9 cellular contexts compared by ENCODE assay signal in the genomic region with DNA sequence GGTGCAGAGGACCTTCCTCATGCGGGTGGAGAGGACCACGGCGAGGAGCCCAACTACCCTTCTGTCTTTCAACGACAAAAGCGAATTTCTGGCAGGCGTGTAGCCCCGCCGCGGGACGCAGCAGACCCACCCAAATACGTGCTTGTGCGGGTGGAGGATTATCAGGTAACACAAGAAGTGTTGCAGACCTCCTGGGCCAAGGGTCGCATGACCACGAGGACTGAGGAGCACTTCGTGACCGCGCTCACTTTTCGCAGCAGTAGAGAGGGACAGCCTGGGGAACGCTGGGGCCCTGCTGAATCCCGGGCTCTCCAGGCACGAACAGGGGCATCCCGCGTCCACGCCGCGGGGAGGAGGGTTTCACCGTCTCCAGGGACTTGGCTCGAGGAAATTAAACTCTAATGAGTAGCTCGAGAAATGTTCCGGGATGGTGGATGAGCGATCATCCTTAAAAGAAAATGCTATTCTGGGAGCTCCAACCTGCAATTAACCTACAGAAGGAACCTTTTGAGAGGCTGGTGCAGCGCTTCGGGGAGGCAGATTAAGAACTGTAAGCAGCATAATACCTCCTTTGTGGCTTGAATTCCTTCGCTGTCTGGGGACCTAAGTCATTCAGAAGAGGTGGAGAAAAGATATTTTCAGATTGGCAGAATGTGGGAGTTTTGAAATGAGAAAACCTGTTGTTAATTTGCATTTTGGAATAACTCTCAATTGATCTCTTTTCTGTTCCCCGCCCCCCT. TPM values are rescaled to one million over a fixed set of nuclear protein-coding genes. Genes with fewer than 3 reads are reported as not detected.
DNase-seq lines count a peak whose midpoint lies in the region; ATAC-seq and TF ChIP-seq lines count a peak whose summit lies in the region.
"Had no signal": no experiment of that assay in that cellular context is flagged by ENCODE, and none has a peak within 500 bp of the region (broad histone marks: within the 10 kb centered on the region; RNA-seq: fewer than 3 reads in every experiment).

No MANE protein-coding gene starts in this region.

- peak overlapping the region in 1 of 2 experiments; percentile 96 for H3K23ac ChIP-seq in mesenchymal stem cell (ENCODE audit: low read length in 2 of 2)

- H3K36me3 ChIP-seq in A673 (ENCODE audit: insufficient read depth, low read length, poor library complexity, severe bottlenecking) (no peaks in the 10 kb centered on the region), NT2/D1 (ENCODE audit: insufficient read depth, insufficient read length, low read length) (no peaks in the 10 kb centered on the region), mesenchymal stem cell (ENCODE audit: control insufficient read depth in 1 of 2, insufficient read depth in 2 of 2, low read depth in 1 of 2, low read length in 2 of 2) (no peaks in the 10 kb centered on the region), vagina (no peaks in the 10 kb centered on the region)

- no peak overlapping the region for H2AK5ac ChIP-seq in mesenchymal stem cell (ENCODE audit: low read length, severe bottlenecking)

- H2AFZ ChIP-seq in mesenchymal stem cell (ENCODE audit: low read depth, low read length) = peak overlapping the region; percentile 88

- peak; percentile 43 for ATAC-seq in GM18505 (IDR thresholded peaks at IDR 0.05; ENCODE audit: unreplicated experiment)
- peak; percentile 53 for ATAC-seq in HG02885 (IDR thresholded peaks at IDR 0.05; ENCODE audit: poor library complexity, unreplicated experiment)

- peak overlapping the region; percentile 35 for H4K8ac ChIP-seq in mesenchymal stem cell (ENCODE audit: low read length)

- WGBS in mesenchymal stem cell = 2% methylated on average over 32 of the region's 35 CpGs

- peak overlapping the region in 1 of 2 experiments; percentile 90 for H3K14ac ChIP-seq in mesenchymal stem cell (ENCODE audit: low read length in 2 of 2)

- H3K9ac ChIP-seq in NT2/D1 (ENCODE audit: insufficient read length, low read depth) (peak overlapping the region; percentile 89), mesenchymal stem cell (ENCODE audit: low read length) (peak overlapping the region; percentile 34)

- TF ChIP-seq CTCF in A673 (conservative IDR thresholded peaks at IDR 0.05; ENCODE audit: low read depth, low read length) (no peak), vagina (IDR thresholded peaks at IDR 0.05) (no peak)

- peaks cover 3% of the 10 kb centered on the region for H3K27me3 ChIP-seq in A673 (replicated peaks; ENCODE audit: insufficient read depth, low read depth, low read length, poor library complexity)
- H3K27me3 ChIP-seq in NT2/D1 (ENCODE audit: insufficient read depth, insufficient read length) = no peaks in the 10 kb centered on the region
- H3K27me3 ChIP-seq in mesenchymal stem cell (ENCODE audit: control insufficient read depth in 1 of 2, insufficient read depth in 1 of 2, low read length in 2 of 2) = peaks cover 3 to 25% of the 10 kb centered on the region in 2 experiments
- H3K27me3 ChIP-seq in vagina = no peaks in the 10 kb centered on the region

- H3K4me3 ChIP-seq in A673 (ENCODE audit: low read depth, low read length, poor library complexity, severe bottlenecking) (peak overlapping the region; percentile 51), NT2/D1 (ENCODE audit: insufficient read length, low read depth) (peak overlapping the region; percentile 75), mesenchymal stem cell (ENCODE audit: insufficient read depth in 1 of 2, low read depth in 1 of 2, low read length in 2 of 2) (peak overlapping the region; percentile 60 to 78), vagina (peak overlapping the region; percentile 52 to 59)

- H3K27ac ChIP-seq in A673 (ENCODE audit: low read depth, low read length, poor library complexity, severe bottlenecking) = peak overlapping the region; percentile 64
- no peak overlapping the region for H3K27ac ChIP-seq in mesenchymal stem cell (ENCODE audit: low read length, poor library complexity, severe bottlenecking)
- peak overlapping the region; percentile 42 for H3K27ac ChIP-seq in vagina

- H3K9me3 ChIP-seq in A673 (ENCODE audit: low read depth, low read length, poor library complexity, severe bottlenecking) (no peaks in the 10 kb centered on the region), NT2/D1 (ENCODE audit: insufficient read depth, low read length) (no peaks in the 10 kb centered on the region), mesenchymal stem cell (ENCODE audit: control insufficient read depth, low read length) (no peaks in the 10 kb centered on the region), vagina (no peaks in the 10 kb centered on the region)

- H2BK15ac ChIP-seq in mesenchymal stem cell (ENCODE audit: low read depth, poor library complexity, severe bottlenecking) = peak overlapping the region; percentile 84

- no peak for TF ChIP-seq POLR2A in GM18505 (IDR thresholded peaks at IDR 0.05; ENCODE audit: borderline replicate concordance, extremely low read depth, insufficient read depth, insufficient read length)
- TF ChIP-seq POLR2A in vagina (IDR thresholded peaks at IDR 0.05) = no peak

- H3K18ac ChIP-seq in mesenchymal stem cell (ENCODE audit: low read depth in 1 of 2, low read length in 2 of 2) = peak overlapping the region; percentile 84 to 98

- DNase-seq in A673 (ENCODE audit: low spot score) (peak; percentile 63), NT2/D1 (ENCODE audit: low read depth, low spot score) (peak; percentile 61), dermis blood vessel endothelial cell (peak; percentile 38), mesenchymal stem cell (peak; percentile 43), vagina (ENCODE audit: extremely low spot score in 2 of 2) (no peak)
- DNase-seq in activated effector memory CD4-positive, alpha-beta T cell treated with anti-CD3 and anti-CD28 coated beads, Interleukin-2, amount 50 U/mL, for 16 hours = no peak

- no peak overlapping the region for H2BK120ac ChIP-seq in mesenchymal stem cell (ENCODE audit: low read depth, low read length)

- H3K4me1 ChIP-seq in A673 (ENCODE audit: insufficient read depth, low read length, poor library complexity, severe bottlenecking) (peaks cover 48% of the 10 kb centered on the region), NT2/D1 (ENCODE audit: insufficient read depth, insufficient read length) (no peaks in the 10 kb centered on the region), mesenchymal stem cell (ENCODE audit: control insufficient read depth, insufficient read depth, low read depth, low read length) (peaks cover 12% of the 10 kb centered on the region), vagina (peaks cover 19% of the 10 kb centered on the region)

- peak overlapping the region; percentile 76 to 83 for H2BK12ac ChIP-seq in mesenchymal stem cell (ENCODE audit: low read length in 2 of 2)

- peak overlapping the region; percentile 47 to 90 for H3K4ac ChIP-seq in mesenchymal stem cell (ENCODE audit: low read depth in 1 of 2, low read length in 2 of 2)

- H4K91ac ChIP-seq in mesenchymal stem cell (ENCODE audit: low read length) = peak overlapping the region; percentile 77

- POLR2A ChIA-PET in A673 (lab: Charles Lee; ENCODE audit: low non-redundant PET) = no interaction called here

- H2BK5ac ChIP-seq in mesenchymal stem cell (ENCODE audit: low read depth, low read length, poor library complexity, severe bottlenecking) = no peak overlapping the region

- intact Hi-C loops in A673 (cut with micrococcal nuclease; ENCODE audit: unreplicated experiment) (no loop called here), vagina (cut with DNase I) (no loop called here)

- CTCF ChIA-PET in A673 (lab: Charles Lee) = interaction anchor here (1.3 kb wide), 1 partner anchor 20 kb away, joined by 5 read pairs; no protein-coding TSS in a partner anchor

- H3K4me2 ChIP-seq in mesenchymal stem cell (ENCODE audit: low read length, poor library complexity, severe bottlenecking) = peak overlapping the region; percentile 94

- BruUV-seq in A673 (replicated peaks; lab: Mats Ljungman, UMichigan) = TSS peak; percentile 45

- H3K79me1 ChIP-seq in mesenchymal stem cell (replicated peaks; ENCODE audit: low read length, poor library complexity, severe bottlenecking) = peaks cover 2% of the 10 kb centered on the region

RNA-seq across cellular contexts. Expression of a gene that starts 0.8 kb away (rescaled TPM):
- total RNA-seq in A673 (2021) (9.7 and 11.7 TPM in 2 replicates), dermis blood vessel endothelial cell (42.3 and 60.4 TPM in 2 replicates), vagina (14.2 TPM)
- 1.9 TPM for polyA plus RNA-seq in mesenchymal stem cell (2013, experiment 1 of 2)
- 2.0 TPM for polyA plus RNA-seq in mesenchymal stem cell (2013, experiment 2 of 2)

RNA-seq across cellular contexts. Expression of a gene that starts 51.6 kb away (rescaled TPM):
- total RNA-seq in A673 (2021) (not detected in 2 replicates), dermis blood vessel endothelial cell (not detected in 2 replicates), vagina (not detected)
- polyA plus RNA-seq in mesenchymal stem cell (2013, experiment 1 of 2) = not detected
- not detected for polyA plus RNA-seq in mesenchymal stem cell (2013, experiment 2 of 2)
- total RNA-seq: frontal cortex had no signal

Comparison
In these comparisons a context has a peak if more than half of its experiments do, and no peak if none do; other contexts are left out.
1. DNase-seq: peak in A673 (single experiment), NT2/D1 (single experiment), dermis blood vessel endothelial cell (single experiment) and mesenchymal stem cell (single experiment); none in vagina (0 of 2) and activated effector memory CD4-positive, alpha-beta T cell treated with anti-CD3 and anti-CD28 coated beads, Interleukin-2, amount 50 U/mL, for 16 hours (single experiment).
2. Peak in every context shown above with its lines, with median percentiles within 50 percentile points of each other: H3K4me3 ChIP-seq.